Comparison of ENCODE assay signal across 8 cellular contexts in the genomic region with DNA sequence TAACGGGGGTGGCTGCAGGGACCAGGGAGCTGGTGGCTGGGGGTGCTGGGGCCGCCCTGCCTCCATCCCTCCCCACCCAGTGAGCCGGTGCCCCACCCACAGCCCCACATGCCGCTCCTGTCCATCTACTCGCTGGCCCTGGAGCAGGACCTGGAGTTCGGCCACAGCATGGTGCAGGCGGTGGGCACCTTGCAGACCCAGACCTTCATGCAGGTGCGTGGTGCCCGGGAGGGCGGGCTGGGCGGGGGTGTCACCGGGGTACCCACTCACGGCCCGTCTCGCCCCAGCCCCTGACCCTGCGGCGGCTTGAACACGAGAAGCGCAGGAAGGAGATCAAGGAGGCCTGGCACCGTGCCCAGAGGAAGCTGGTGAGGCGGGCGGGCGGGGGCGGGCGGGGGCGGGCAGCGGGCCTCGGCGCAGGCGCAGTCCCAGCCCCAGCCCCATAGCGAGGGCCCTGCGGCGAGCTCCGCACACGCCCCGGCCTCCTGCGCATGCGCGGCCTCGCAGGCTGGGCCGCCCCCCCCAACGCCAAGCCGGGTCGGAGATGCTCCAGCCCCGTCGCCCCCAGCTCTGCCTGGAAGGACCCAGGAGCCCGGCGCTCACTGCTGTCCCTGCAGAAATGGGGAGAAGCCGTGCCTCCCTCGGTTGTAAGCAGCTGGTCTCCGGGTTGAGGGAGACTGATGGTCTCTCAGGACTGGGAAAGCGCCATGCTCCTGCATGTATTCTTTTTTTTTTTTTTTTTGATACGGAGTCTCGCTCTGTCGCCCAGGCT. TPM values are rescaled to one million over a fixed set of nuclear protein-coding genes. Genes with fewer than 3 reads are reported as not detected.
DNase-seq lines count a peak whose midpoint lies in the region; ATAC-seq and TF ChIP-seq lines count a peak whose summit lies in the region.

No MANE protein-coding gene starts in this region.

- H3K9me3 Mint-ChIP-seq in T-helper 2 cell treated with Interferon-gamma antibody and Interleukin-4, amounts not matched to agents 5 μg/mL and 100 μg/mL, for 36 hours, result no peaks in the 10 kb centered on the region
- no peaks in the 10 kb centered on the region for H3K9me3 Mint-ChIP-seq in activated naive CD8-positive, alpha-beta T cell treated with anti-CD3 and anti-CD28 coated beads, Interleukin-2, amount 10 ng/mL, durations not matched to agents 7 days and 5 days
- no peaks in the 10 kb centered on the region for H3K9me3 Mint-ChIP-seq in stimulated activated naive CD8-positive, alpha-beta T cell treated with anti-CD3 and anti-CD28 coated beads, Interleukin-15, Interleukin-2, amounts not matched to agents 100 ng/mL and 50 ng/mL, for 24 hours

- H3K27me3 ChIP-seq in BE2C, result peaks cover 28% of the 10 kb centered on the region
- no peaks in the 10 kb centered on the region for H3K27me3 ChIP-seq in mononuclear cell (ENCODE audit: insufficient read depth, low read length)

- peak overlapping the region; percentile 76 for H3K4me3 Mint-ChIP-seq in T-helper 2 cell treated with Interferon-gamma antibody and Interleukin-4, amounts not matched to agents 5 μg/mL and 100 μg/mL, for 36 hours
- H3K4me3 Mint-ChIP-seq in activated naive CD8-positive, alpha-beta T cell treated with anti-CD3 and anti-CD28 coated beads, Interleukin-2, amount 10 ng/mL, durations not matched to agents 7 days and 5 days, result peak overlapping the region; percentile 72
- no peak overlapping the region for H3K4me3 Mint-ChIP-seq in stimulated activated naive CD8-positive, alpha-beta T cell treated with anti-CD3 and anti-CD28 coated beads, Interleukin-15, Interleukin-2, amounts not matched to agents 100 ng/mL and 50 ng/mL, for 24 hours

- H3K4me3 ChIP-seq in BE2C (ENCODE audit: low read depth, low read length), result peak overlapping the region; percentile 65
- H3K4me3 ChIP-seq in mononuclear cell (ENCODE audit: low read length), result peak overlapping the region; percentile 12

- H3K27me3 Mint-ChIP-seq in T-helper 2 cell treated with Interferon-gamma antibody and Interleukin-4, amounts not matched to agents 5 μg/mL and 100 μg/mL, for 36 hours (ENCODE audit: low read depth), result no peaks in the 10 kb centered on the region
- no peaks in the 10 kb centered on the region for H3K27me3 Mint-ChIP-seq in activated naive CD8-positive, alpha-beta T cell treated with anti-CD3 and anti-CD28 coated beads, Interleukin-2, amount 10 ng/mL, durations not matched to agents 7 days and 5 days
- H3K27me3 Mint-ChIP-seq in stimulated activated naive CD8-positive, alpha-beta T cell treated with anti-CD3 and anti-CD28 coated beads, Interleukin-15, Interleukin-2, amounts not matched to agents 100 ng/mL and 50 ng/mL, for 24 hours, result no peaks in the 10 kb centered on the region

- H3K36me3 Mint-ChIP-seq in T-helper 2 cell treated with Interferon-gamma antibody and Interleukin-4, amounts not matched to agents 5 μg/mL and 100 μg/mL, for 36 hours (ENCODE audit: low read depth), result peaks cover 62% of the 10 kb centered on the region
- H3K36me3 Mint-ChIP-seq in activated naive CD8-positive, alpha-beta T cell treated with anti-CD3 and anti-CD28 coated beads, Interleukin-2, amount 10 ng/mL, durations not matched to agents 7 days and 5 days, result peaks cover 49% of the 10 kb centered on the region
- H3K36me3 Mint-ChIP-seq in stimulated activated naive CD8-positive, alpha-beta T cell treated with anti-CD3 and anti-CD28 coated beads, Interleukin-15, Interleukin-2, amounts not matched to agents 100 ng/mL and 50 ng/mL, for 24 hours (ENCODE audit: low read depth), result peaks cover 40% of the 10 kb centered on the region

- peak; percentile 95 for DNase-seq in BE2C
- DNase-seq in NCI-H1694 treated with DMSO at 0.1 percent for 48 hours (lab: John Stamatoyannopoulos, UW), result peak; percentile 75
- DNase-seq in T-helper 2 cell treated with Interferon-gamma antibody and Interleukin-4, amounts not matched to agents 5 μg/mL and 100 μg/mL, for 36 hours (ENCODE audit: low spot score), result peak; percentile 71
- peak; percentile 91 for DNase-seq in activated naive CD8-positive, alpha-beta T cell treated with anti-CD3 and anti-CD28 coated beads, Interleukin-2, amount 10 ng/mL, durations not matched to agents 7 days and 5 days

- POLR2A ChIA-PET in activated naive CD8-positive, alpha-beta T cell treated with anti-CD3 and anti-CD28 coated beads, Interleukin-2, amount 10 ng/mL, durations not matched to agents 7 days and 5 days (lab: Charles Lee), result interaction anchor here (0.6 to 19.6 kb wide), 20 partner anchors 2 to 194 kb away, joined by 3 to 644 read pairs (median 3); partner anchors contain the start of genes ABCA7, ARHGAP45, CIRBP and CNN2

- H3K27ac Mint-ChIP-seq in T-helper 2 cell treated with Interferon-gamma antibody and Interleukin-4, amounts not matched to agents 5 μg/mL and 100 μg/mL, for 36 hours, result peak overlapping the region; percentile 93
- peak overlapping the region; percentile 87 for H3K27ac Mint-ChIP-seq in activated naive CD8-positive, alpha-beta T cell treated with anti-CD3 and anti-CD28 coated beads, Interleukin-2, amount 10 ng/mL, durations not matched to agents 7 days and 5 days
- peak overlapping the region; percentile 83 for H3K27ac Mint-ChIP-seq in stimulated activated naive CD8-positive, alpha-beta T cell treated with anti-CD3 and anti-CD28 coated beads, Interleukin-15, Interleukin-2, amounts not matched to agents 100 ng/mL and 50 ng/mL, for 24 hours

- H3K36me3 ChIP-seq in BE2C, result no peaks in the 10 kb centered on the region

- H3K9me3 ChIP-seq in BE2C, result peaks cover 4% of the 10 kb centered on the region; the same call in 1 of the 2 replicates
- H3K9me3 ChIP-seq in mononuclear cell (ENCODE audit: low read depth, low read length), result no peaks in the 10 kb centered on the region

- H3K4me1 ChIP-seq in BE2C (0 out of 2 replicates have a peak, but pooled peaks cover 4% of the 10 kb centered on the region), mononuclear cell (ENCODE audit: insufficient read depth, low read length) (peaks cover 88% of the 10 kb centered on the region)

- peak; percentile 45 for ATAC-seq in GM21360 (IDR thresholded peaks at IDR 0.05; ENCODE audit: unreplicated experiment)
- peak; percentile 32 for ATAC-seq in activated naive CD8-positive, alpha-beta T cell treated with anti-CD3 and anti-CD28 coated beads, Interleukin-2, amount 10 ng/mL, durations not matched to agents 7 days and 5 days (ENCODE audit: low read depth)
- ATAC-seq in HG03280 (IDR thresholded peaks at IDR 0.05; ENCODE audit: unreplicated experiment), result no peak

- H3K4me1 Mint-ChIP-seq in T-helper 2 cell treated with Interferon-gamma antibody and Interleukin-4, amounts not matched to agents 5 μg/mL and 100 μg/mL, for 36 hours (ENCODE audit: low read depth), result peaks cover 36% of the 10 kb centered on the region
- peaks cover 39% of the 10 kb centered on the region for H3K4me1 Mint-ChIP-seq in activated naive CD8-positive, alpha-beta T cell treated with anti-CD3 and anti-CD28 coated beads, Interleukin-2, amount 10 ng/mL, durations not matched to agents 7 days and 5 days
- peaks cover 73% of the 10 kb centered on the region for H3K4me1 Mint-ChIP-seq in stimulated activated naive CD8-positive, alpha-beta T cell treated with anti-CD3 and anti-CD28 coated beads, Interleukin-15, Interleukin-2, amounts not matched to agents 100 ng/mL and 50 ng/mL, for 24 hours (ENCODE audit: low read depth)

- no peak for TF ChIP-seq CTCF in BE2C (IDR thresholded peaks at IDR 0.05; ENCODE audit: low read depth, low read length)

RNA-seq across cellular contexts. Expression of gene ARHGAP45, which starts 7.7 kb away (rescaled TPM):
- 31.2 TPM for polyA plus RNA-seq in BE2C (2012; ENCODE audit: insufficient read depth, insufficient read length, low read depth)
- 100 to 1,000 TPM; 576 to 581 TPM for total RNA-seq in activated naive CD8-positive, alpha-beta T cell treated with anti-CD3 and anti-CD28 coated beads, Interleukin-2, amount 10 ng/mL, durations not matched to agents 7 days and 5 days
- 261 TPM for total RNA-seq in mononuclear cell

RNA-seq across cellular contexts. Expression of gene POLR2E, which starts 20.5 kb away (rescaled TPM):
- polyA plus RNA-seq in BE2C (2012; ENCODE audit: insufficient read depth, insufficient read length, low read depth), result 824 TPM
- total RNA-seq in activated naive CD8-positive, alpha-beta T cell treated with anti-CD3 and anti-CD28 coated beads, Interleukin-2, amount 10 ng/mL, durations not matched to agents 7 days and 5 days, result 100 to 1,000 TPM; 142 to 163 TPM
- total RNA-seq in mononuclear cell, result 48.9 TPM

RNA-seq across cellular contexts. Expression of gene GPX4, which starts 29.1 kb away (rescaled TPM):
- polyA plus RNA-seq in BE2C (2012; ENCODE audit: insufficient read depth, insufficient read length, low read depth), result 790 TPM
- 100 to 1,000 TPM; 194 to 206 TPM for total RNA-seq in activated naive CD8-positive, alpha-beta T cell treated with anti-CD3 and anti-CD28 coated beads, Interleukin-2, amount 10 ng/mL, durations not matched to agents 7 days and 5 days
- 162 TPM for total RNA-seq in mononuclear cell

RNA-seq across cellular contexts. Expression of gene ABCA7, which starts 34.8 kb away (rescaled TPM):
- polyA plus RNA-seq in BE2C (2012; ENCODE audit: insufficient read depth, insufficient read length, low read depth), result 16.4 TPM
- total RNA-seq in activated naive CD8-positive, alpha-beta T cell treated with anti-CD3 and anti-CD28 coated beads, Interleukin-2, amount 10 ng/mL, durations not matched to agents 7 days and 5 days, result 100 to 1,000 TPM; 145 to 146 TPM
- total RNA-seq in mononuclear cell, result 28.2 TPM

RNA-seq across cellular contexts. Expression of gene CNN2, which starts 48.3 kb away (rescaled TPM):
- polyA plus RNA-seq in BE2C (2012; ENCODE audit: insufficient read depth, insufficient read length, low read depth), result 3.0 TPM
- 100 to 1,000 TPM; 340 to 353 TPM for total RNA-seq in activated naive CD8-positive, alpha-beta T cell treated with anti-CD3 and anti-CD28 coated beads, Interleukin-2, amount 10 ng/mL, durations not matched to agents 7 days and 5 days
- total RNA-seq in mononuclear cell, result 152 TPM
